Comparison of ENCODE assay signal across 8 cellular contexts in genomic region chr5:87145853-87146252, GRCh38.
DNase-seq lines count a peak whose midpoint lies in the region; TF ChIP-seq lines count a peak whose summit lies in the region.
"Not testable (repeated sequence)": the region's sequence is repeated elsewhere in the genome, so short reads cannot be mapped to it uniquely, and the experiment has no call there.

No MANE protein-coding gene starts in this region.

- H3K27ac Mint-ChIP-seq in progenitor cell of endocrine pancreas: peak overlapping the region; percentile 19

- TF ChIP-seq CTCF in AG09309 (IDR thresholded peaks at IDR 0.05; ENCODE audit: control insufficient read depth, insufficient read depth, low read depth, low read length, missing control alignments); cardiac fibroblast (IDR thresholded peaks at IDR 0.05; ENCODE audit: low read depth, low read length); fibroblast of lung (conservative IDR thresholded peaks at IDR 0.05 in 1 of 2, IDR thresholded peaks at IDR 0.05 in 1 of 2; ENCODE audit: low read depth in 1 of 2, low read length in 2 of 2); progenitor cell of endocrine pancreas (IDR thresholded peaks at IDR 0.05; ENCODE audit: unreplicated experiment): not testable (repeated sequence)

- not testable (repeated sequence) for H3K27ac ChIP-seq in fibroblast of lung (ENCODE audit: insufficient read depth, low read length)

- DNase-seq in AG09309 (ENCODE audit: low read depth) (peak; percentile 64), EL (peak; percentile 76), HS-5 (ENCODE audit: low read depth) (peak; percentile 58), amniotic epithelial cell (ENCODE audit: low read depth) (peak; percentile 28), cardiac fibroblast (ENCODE audit: low read depth in 2 of 2) (peak; percentile 56 to 76), fibroblast of lung (ENCODE audit: low read depth in 2 of 2) (peak; percentile 51 to 93), iris pigment epithelial cell (ENCODE audit: low read depth) (peak; percentile 73)
- DNase-seq in progenitor cell of endocrine pancreas (ENCODE audit: low spot score, unreplicated experiment): not testable (repeated sequence)

- H3K27me3 Mint-ChIP-seq in progenitor cell of endocrine pancreas: not testable (repeated sequence)

- H3K9ac ChIP-seq in fibroblast of lung (ENCODE audit: insufficient read depth, low read length): not testable (repeated sequence)

- H3K4me1 Mint-ChIP-seq in progenitor cell of endocrine pancreas (ENCODE audit: low read depth): not testable (repeated sequence)

- not testable (repeated sequence) for H3K79me2 ChIP-seq in fibroblast of lung (ENCODE audit: control insufficient read depth, insufficient read depth, low read length)

- H3K27me3 ChIP-seq in fibroblast of lung (ENCODE audit: control insufficient read depth, insufficient read depth, low read length): not testable (repeated sequence)

- H3K4me3 Mint-ChIP-seq in progenitor cell of endocrine pancreas (ENCODE audit: low read depth): not testable (repeated sequence)

- H3K4me3 ChIP-seq in AG09309 (ENCODE audit: control insufficient read depth, low read depth, low read length); cardiac fibroblast (replicated peaks in 1 of 2; ENCODE audit: low read depth in 2 of 2, low read length in 2 of 2); fibroblast of lung (replicated peaks in 1 of 4; ENCODE audit: control extremely low read depth in 1 of 4, insufficient read depth in 1 of 4, low read depth in 3 of 4, low read length in 4 of 4): not testable (repeated sequence)

- H3K36me3 ChIP-seq in fibroblast of lung (ENCODE audit: control insufficient read depth, insufficient read depth, low read length): not testable (repeated sequence)

- H3K9me3 Mint-ChIP-seq in progenitor cell of endocrine pancreas (ENCODE audit: low read depth): peaks cover 14% of the 10 kb centered on the region

- not testable (repeated sequence) for H3K9me3 ChIP-seq in fibroblast of lung (ENCODE audit: control insufficient read depth, insufficient read depth, low read depth, low read length)

- H3K36me3 Mint-ChIP-seq in progenitor cell of endocrine pancreas (ENCODE audit: insufficient read depth): not testable (repeated sequence)

- not testable (repeated sequence) for H3K4me2 ChIP-seq in fibroblast of lung (ENCODE audit: extremely low read depth, insufficient read depth, low read length)

- H3K4me1 ChIP-seq in fibroblast of lung (ENCODE audit: control insufficient read depth, extremely low read depth, insufficient read depth, low read length): not testable (repeated sequence)

- H4K20me1 ChIP-seq in fibroblast of lung (ENCODE audit: control insufficient read depth, extremely low read depth, insufficient read depth, low read length): not testable (repeated sequence)

- not testable (repeated sequence) for H2AFZ ChIP-seq in fibroblast of lung (ENCODE audit: low read length)
